ENCODE assay signal across 14 cellular contexts in genomic region chr1:199084293-199084692, GRCh38.
DNase-seq lines count a peak whose midpoint lies in the region; ATAC-seq and TF ChIP-seq lines count a peak whose summit lies in the region.
"Had no signal": no experiment of that assay in that cellular context is flagged by ENCODE, and none has a peak within 500 bp of the region (broad histone marks: within the 10 kb centered on the region; RNA-seq: fewer than 3 reads in every experiment).

No MANE protein-coding gene starts in this region.

- 63 to 83% (median 79%) methylated on average over 1 of the region's 1 CpG for WGBS in stomach, 5 donors
- WGBS in heart right ventricle, 2 donors: 89 to 91% methylated on average over 1 of the region's 1 CpG

- H3K4me1 ChIP-seq in stomach: no peaks in the 10 kb centered on the region
- peaks cover 0 to 2% (median 0%) of the 10 kb centered on the region in 9 donors for H3K4me1 ChIP-seq in heart right ventricle

- H3K36me3 ChIP-seq in WERI-Rb-1: no peaks in the 10 kb centered on the region
- H3K36me3 ChIP-seq in stomach: no peaks in the 10 kb centered on the region
- H3K36me3 ChIP-seq in heart right ventricle: no peaks in the 10 kb centered on the region

- TF ChIP-seq EP300 in stomach (IDR thresholded peaks at IDR 0.05): no peak

- peak overlapping the region; percentile 16 for H3K27ac ChIP-seq in WERI-Rb-1
- H3K27ac ChIP-seq in stomach: no peak overlapping the region
- H3K27ac ChIP-seq in heart right ventricle: no peak overlapping the region

- H3K4me3 ChIP-seq in Jurkat, Clone E6-1 (ENCODE audit: low read length): no peak overlapping the region
- H3K4me3 ChIP-seq in WERI-Rb-1 (ENCODE audit: low read depth, low read length) (no peak overlapping the region), stomach (no peak overlapping the region), heart right ventricle (no peak overlapping the region)

- TF ChIP-seq POLR2A in stomach (IDR thresholded peaks at IDR 0.05): no peak

- peak; percentile 11 for DNase-seq in Ammon's horn (ENCODE audit: low spot score)
- peak; percentile 59 for DNase-seq in Jurkat, Clone E6-1 (ENCODE audit: low read depth, low spot score)
- DNase-seq in WERI-Rb-1: peak; percentile 52
- DNase-seq in left kidney (ENCODE audit: low read depth, low spot score): peak; percentile 38
- DNase-seq in activated naive CD4-positive, alpha-beta T cell treated with Interleukin-2 at 50 U/mL for 16 hours: no peak
- no peak for DNase-seq in stomach
- no peak for DNase-seq in heart right ventricle
- no peak for DNase-seq in omental fat pad (ENCODE audit: low spot score)
- DNase-seq: activated CD4-positive, alpha-beta T cell treated with anti-CD3 and anti-CD28 coated beads for 36 hours; CD4-positive, alpha-beta memory T cell; NCI-H2227 treated with DMSO at 0.1 percent for 48 hours; SHP77; stimulated activated CD4-positive, alpha-beta T cell treated with anti-CD3 and anti-CD28 coated beads, Interleukin-15, amount 100 ng/mL, for 24 hours had no signal

- ATAC-seq in heart right ventricle (no peak), omental fat pad (ENCODE audit: low FRiP score) (no peak)
- ATAC-seq: activated CD4-positive, alpha-beta T cell treated with anti-CD3 and anti-CD28 coated beads for 36 hours; HCT116 had no signal

- no peaks in the 10 kb centered on the region for H3K9me3 ChIP-seq in WERI-Rb-1 (ENCODE audit: severe bottlenecking)
- no peaks in the 10 kb centered on the region for H3K9me3 ChIP-seq in stomach
- H3K9me3 ChIP-seq in heart right ventricle: no peaks in the 10 kb centered on the region

- TF ChIP-seq CTCF in WERI-Rb-1 (IDR thresholded peaks at IDR 0.05; ENCODE audit: low read depth, low read length) (no peak), stomach (IDR thresholded peaks at IDR 0.05) (no peak), heart right ventricle (IDR thresholded peaks at IDR 0.05) (no peak), omental fat pad (IDR thresholded peaks at IDR 0.05) (no peak)

- no peaks in the 10 kb centered on the region for H3K27me3 ChIP-seq in WERI-Rb-1 (ENCODE audit: insufficient read depth, low read depth, severe bottlenecking)
- no peaks in the 10 kb centered on the region for H3K27me3 ChIP-seq in stomach
- no peaks in the 10 kb centered on the region for H3K27me3 ChIP-seq in heart right ventricle

- intact Hi-C loops in stomach (cut with DNase I; ENCODE audit: low total_unique reads) (no loop called here), heart right ventricle (cut with DNase I) (no loop called here)

Comparison
In these comparisons a context has a peak if more than half of its experiments do, and no peak if none do; other contexts are left out.
1. DNase-seq: peak in Ammon's horn (single experiment), Jurkat, Clone E6-1 (single experiment), WERI-Rb-1 (single experiment) and left kidney (single experiment); none in activated naive CD4-positive, alpha-beta T cell treated with Interleukin-2 at 50 U/mL for 16 hours (single experiment), stomach (single experiment), heart right ventricle (0 of 2) and omental fat pad (single experiment).